Comparison of ENCODE assay signal across 1 cellular context in the genomic region with DNA sequence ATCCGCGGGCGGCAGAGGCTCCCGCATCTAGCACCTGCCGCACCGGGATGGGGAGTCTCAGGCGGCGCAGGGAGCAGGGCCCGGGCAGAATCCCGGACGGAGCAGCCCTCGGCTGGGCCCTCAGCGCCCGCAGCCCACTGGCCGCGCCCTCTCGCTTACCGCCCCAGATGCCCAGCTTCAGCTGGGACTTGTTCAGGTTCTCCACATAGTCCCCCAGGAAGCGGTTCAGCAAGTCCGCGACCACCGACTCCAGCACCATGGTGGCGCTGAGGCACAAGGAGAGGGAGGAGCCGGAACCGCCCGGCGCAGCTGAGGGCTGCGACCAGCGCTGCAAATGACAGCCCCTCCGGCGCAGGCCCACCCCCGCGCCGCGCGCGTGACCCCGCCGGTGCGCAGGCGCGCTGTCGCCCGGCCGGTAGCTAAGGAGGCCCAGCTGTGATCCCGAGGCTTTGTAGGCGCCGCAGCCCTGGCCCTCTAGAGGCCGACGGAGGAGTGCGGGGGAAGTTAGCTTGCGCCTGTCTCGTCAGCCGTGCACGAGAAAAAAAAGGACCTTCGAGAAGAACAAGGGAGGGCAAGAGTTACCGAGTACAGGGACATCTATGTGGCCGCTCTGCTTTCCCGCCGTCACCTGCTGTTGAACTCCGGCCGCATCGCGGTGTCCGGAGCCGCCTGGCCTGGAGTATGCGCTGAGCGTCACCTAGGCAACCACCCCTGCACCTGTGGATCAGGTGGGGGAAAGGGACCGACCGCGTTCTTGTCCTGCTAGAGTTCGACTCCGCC.
TF ChIP-seq lines count a peak whose summit lies in the region.

Gene VPS13C, minus strand, starts transcription at position 332 of the 780 bp plus-strand sequence. Its CDS starts 73 bp downstream, at position 259.

TF ChIP-seq in HepG2, 621 proteins besides CTCF, POLR2A, EP300 and RAD21 (continued from another document and continues in another):
- TF ChIP-seq GTF2F1 (IDR thresholded peaks at IDR 0.05; ENCODE audit: low read length) (no peak), THAP11 (CRISPR knock-in tag; IDR thresholded peaks at IDR 0.05) (peak; percentile 61; the same call in 1 of the 2 replicates), TCF12 (IDR thresholded peaks at IDR 0.05) (no peak), TCF12 (CRISPR knock-in tag; IDR thresholded peaks at IDR 0.05) (no peak), ZNF766 (CRISPR knock-in tag; IDR thresholded peaks at IDR 0.05; ENCODE audit: borderline replicate concordance) (0 out of 2 replicates have a peak, but pooled peaks have one; percentile 44), GABPB1 (CRISPR knock-in tag; IDR thresholded peaks at IDR 0.05) (peak; percentile 80; the same call in 1 of the 2 replicates), ZSCAN12 (CRISPR knock-in tag; IDR thresholded peaks at IDR 0.05) (no peak; the same call in 1 of the 2 replicates), ZKSCAN1 (IDR thresholded peaks at IDR 0.05; ENCODE audit: low read length) (no peak), PHF21A (CRISPR knock-in tag; IDR thresholded peaks at IDR 0.05) (peak; percentile 78; the same call in 1 of the 2 replicates), TMF1 (CRISPR knock-in tag; IDR thresholded peaks at IDR 0.05; ENCODE audit: low read depth) (no peak), ZNF569 (CRISPR knock-in tag; IDR thresholded peaks at IDR 0.05; ENCODE audit: borderline replicate concordance) (no peak), KAT8 (CRISPR knock-in tag; IDR thresholded peaks at IDR 0.05) (peak; percentile 63; the same call in 1 of the 2 replicates), ZBTB25 (CRISPR knock-in tag; IDR thresholded peaks at IDR 0.05) (peak; percentile 57; the same call in 1 of the 2 replicates), MBD4 (IDR thresholded peaks at IDR 0.05; ENCODE audit: borderline replicate concordance, low read length) (no peak), ZFX (CRISPR knock-in tag; IDR thresholded peaks at IDR 0.05; ENCODE audit: low read depth) (peak; percentile 90), TFAP4 (IDR thresholded peaks at IDR 0.05; ENCODE audit: borderline replicate concordance, low read depth) (peak; percentile 97), ZNF574 (CRISPR knock-in tag; IDR thresholded peaks at IDR 0.05) (peak; percentile 90), ZNF589 (CRISPR knock-in tag; conservative IDR thresholded peaks at IDR 0.05) (no peak), PATZ1 (CRISPR knock-in tag; IDR thresholded peaks at IDR 0.05) (peak; percentile 57), MED13 (CRISPR knock-in tag; IDR thresholded peaks at IDR 0.05) (peak; percentile 49; the same call in 1 of the 2 replicates), FOXK1 (CRISPR knock-in tag; IDR thresholded peaks at IDR 0.05; ENCODE audit: borderline replicate concordance, low read depth) (peak; percentile 12; the same call in 1 of the 2 replicates), REST (IDR thresholded peaks at IDR 0.05; ENCODE audit: borderline replicate concordance in 1 of 2, low read depth in 1 of 2, low read length in 2 of 2) (no peak), ZIK1 (CRISPR knock-in tag; IDR thresholded peaks at IDR 0.05; ENCODE audit: borderline replicate concordance, low read depth) (0 out of 2 replicates have a peak, but pooled peaks have one; percentile 27), ZNF317 (CRISPR knock-in tag; IDR thresholded peaks at IDR 0.05) (0 out of 2 replicates have a peak, but pooled peaks have one; percentile 25), SRF (IDR thresholded peaks at IDR 0.05; ENCODE audit: low read depth, low read length) (no peak), MYC (CRISPR knock-in tag; IDR thresholded peaks at IDR 0.05; ENCODE audit: borderline replicate concordance) (peak; percentile 54), RERE (CRISPR knock-in tag; IDR thresholded peaks at IDR 0.05; ENCODE audit: low read depth) (peak; percentile 57; the same call in 1 of the 2 replicates)
- TF ChIP-seq, protein P1, sequence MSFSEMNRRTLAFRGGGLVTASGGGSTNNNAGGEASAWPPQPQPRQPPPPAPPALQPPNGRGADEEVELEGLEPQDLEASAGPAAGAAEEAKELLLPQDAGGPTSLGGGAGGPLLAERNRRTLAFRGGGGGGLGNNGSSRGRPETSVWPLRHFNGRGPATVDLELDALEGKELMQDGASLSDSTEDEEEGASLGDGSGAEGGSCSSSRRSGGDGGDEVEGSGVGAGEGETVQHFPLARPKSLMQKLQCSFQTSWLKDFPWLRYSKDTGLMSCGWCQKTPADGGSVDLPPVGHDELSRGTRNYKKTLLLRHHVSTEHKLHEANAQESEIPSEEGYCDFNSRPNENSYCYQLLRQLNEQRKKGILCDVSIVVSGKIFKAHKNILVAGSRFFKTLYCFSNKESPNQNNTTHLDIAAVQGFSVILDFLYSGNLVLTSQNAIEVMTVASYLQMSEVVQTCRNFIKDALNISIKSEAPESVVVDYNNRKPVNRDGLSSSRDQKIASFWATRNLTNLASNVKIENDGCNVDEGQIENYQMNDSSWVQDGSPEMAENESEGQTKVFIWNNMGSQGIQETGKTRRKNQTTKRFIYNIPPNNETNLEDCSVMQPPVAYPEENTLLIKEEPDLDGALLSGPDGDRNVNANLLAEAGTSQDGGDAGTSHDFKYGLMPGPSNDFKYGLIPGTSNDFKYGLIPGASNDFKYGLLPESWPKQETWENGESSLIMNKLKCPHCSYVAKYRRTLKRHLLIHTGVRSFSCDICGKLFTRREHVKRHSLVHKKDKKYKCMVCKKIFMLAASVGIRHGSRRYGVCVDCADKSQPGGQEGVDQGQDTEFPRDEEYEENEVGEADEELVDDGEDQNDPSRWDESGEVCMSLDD (CRISPR knock-in tag; IDR thresholded peaks at IDR 0.05; ENCODE audit: borderline replicate concordance), result 0 out of 2 replicates have a peak, but pooled peaks have one; percentile 45
- TF ChIP-seq, protein P2, sequence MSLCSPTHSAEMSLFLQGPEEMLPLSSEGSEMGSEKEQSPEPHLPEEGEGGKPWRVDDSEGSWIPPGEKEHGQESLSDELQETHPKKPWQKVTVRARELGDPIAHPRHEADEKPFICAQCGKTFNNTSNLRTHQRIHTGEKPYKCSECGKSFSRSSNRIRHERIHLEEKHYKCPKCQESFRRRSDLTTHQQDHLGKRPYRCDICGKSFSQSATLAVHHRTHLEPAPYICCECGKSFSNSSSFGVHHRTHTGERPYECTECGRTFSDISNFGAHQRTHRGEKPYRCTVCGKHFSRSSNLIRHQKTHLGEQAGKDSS (CRISPR knock-in tag; IDR thresholded peaks at IDR 0.05; ENCODE audit: borderline replicate concordance, low read depth), result peak; percentile 62; the same call in 1 of the 2 replicates
